Comparison of ENCODE assay signal across 2 cellular contexts in the genomic region with DNA sequence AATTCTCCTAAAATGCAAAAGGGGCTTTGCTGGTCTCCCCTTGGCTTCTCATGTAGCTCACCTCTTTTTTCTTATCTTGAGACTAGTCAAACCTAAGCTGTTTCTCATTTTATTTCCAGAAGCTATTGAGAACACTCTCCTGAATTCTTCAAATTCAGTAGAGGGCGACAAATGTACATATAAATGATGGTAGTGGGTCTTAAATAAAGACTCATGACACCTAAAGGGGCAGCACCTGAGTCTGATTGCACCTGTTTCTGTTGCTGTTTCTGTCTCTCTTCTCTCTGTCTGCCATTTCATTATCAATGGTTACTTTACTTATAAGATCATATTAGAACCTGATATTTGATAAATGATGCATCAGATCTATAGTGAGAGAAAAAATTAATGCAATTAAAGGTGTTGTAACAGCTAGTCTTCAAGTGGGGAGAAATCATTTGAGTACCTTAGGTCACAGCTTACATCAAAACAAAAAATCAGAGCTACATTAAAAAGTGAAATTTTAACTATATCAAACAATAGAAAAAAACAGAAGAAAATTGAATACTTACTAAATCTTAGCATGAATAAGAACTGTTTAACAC.
TF ChIP-seq lines count a peak whose summit lies in the region.

No MANE protein-coding gene starts in this region.

TF ChIP-seq in HCT116, 20 proteins besides CTCF, POLR2A, EP300 and RAD21:
- TF ChIP-seq, protein P1, sequence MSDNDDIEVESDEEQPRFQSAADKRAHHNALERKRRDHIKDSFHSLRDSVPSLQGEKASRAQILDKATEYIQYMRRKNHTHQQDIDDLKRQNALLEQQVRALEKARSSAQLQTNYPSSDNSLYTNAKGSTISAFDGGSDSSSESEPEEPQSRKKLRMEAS (IDR thresholded peaks at IDR 0.05) = no peak
- TF ChIP-seq EZH2phosphoT487 (IDR thresholded peaks at IDR 0.05; ENCODE audit: borderline replicate concordance) (no peak), YY1 (IDR thresholded peaks at IDR 0.05; ENCODE audit: extremely low read depth, insufficient replicate concordance, low read depth, low read length) (no peak), POLR2AphosphoS5 (IDR thresholded peaks at IDR 0.05; ENCODE audit: low read depth, low read length) (no peak), EZH2 (IDR thresholded peaks at IDR 0.05) (no peak), CBX3 (IDR thresholded peaks at IDR 0.05; ENCODE audit: low read depth) (no peak), SIN3A (IDR thresholded peaks at IDR 0.05; ENCODE audit: low read depth) (no peak), SRF (IDR thresholded peaks at IDR 0.05; ENCODE audit: low read depth) (no peak), JUND (IDR thresholded peaks at IDR 0.05) (no peak), ELF1 (IDR thresholded peaks at IDR 0.05; ENCODE audit: borderline replicate concordance, low read depth) (no peak), TCF7L2 (IDR thresholded peaks at IDR 0.05; ENCODE audit: borderline replicate concordance, extremely low read depth, insufficient read depth, insufficient read length) (no peak), SP1 (IDR thresholded peaks at IDR 0.05; ENCODE audit: low read depth) (no peak), ZNF274 (IDR thresholded peaks at IDR 0.05; ENCODE audit: low read depth, low read length) (no peak), ZBTB33 (IDR thresholded peaks at IDR 0.05; ENCODE audit: extremely low read depth, insufficient replicate concordance, low read length) (no peak), REST (IDR thresholded peaks at IDR 0.05; ENCODE audit: low read depth) (no peak), EGR1 (IDR thresholded peaks at IDR 0.05; ENCODE audit: low read depth) (no peak), CEBPB (IDR thresholded peaks at IDR 0.05; ENCODE audit: low read depth) (no peak), ZFX (IDR thresholded peaks at IDR 0.05) (no peak), ATF3 (IDR thresholded peaks at IDR 0.05) (no peak), FOSL1 (IDR thresholded peaks at IDR 0.05; ENCODE audit: low read depth) (no peak)

TF ChIP-seq in GM12878, 131 proteins besides CTCF, POLR2A, EP300 and RAD21:
- no peak for TF ChIP-seq TCF12 (IDR thresholded peaks at IDR 0.05; ENCODE audit: low read depth, low read length)
- TF ChIP-seq, protein P2, sequence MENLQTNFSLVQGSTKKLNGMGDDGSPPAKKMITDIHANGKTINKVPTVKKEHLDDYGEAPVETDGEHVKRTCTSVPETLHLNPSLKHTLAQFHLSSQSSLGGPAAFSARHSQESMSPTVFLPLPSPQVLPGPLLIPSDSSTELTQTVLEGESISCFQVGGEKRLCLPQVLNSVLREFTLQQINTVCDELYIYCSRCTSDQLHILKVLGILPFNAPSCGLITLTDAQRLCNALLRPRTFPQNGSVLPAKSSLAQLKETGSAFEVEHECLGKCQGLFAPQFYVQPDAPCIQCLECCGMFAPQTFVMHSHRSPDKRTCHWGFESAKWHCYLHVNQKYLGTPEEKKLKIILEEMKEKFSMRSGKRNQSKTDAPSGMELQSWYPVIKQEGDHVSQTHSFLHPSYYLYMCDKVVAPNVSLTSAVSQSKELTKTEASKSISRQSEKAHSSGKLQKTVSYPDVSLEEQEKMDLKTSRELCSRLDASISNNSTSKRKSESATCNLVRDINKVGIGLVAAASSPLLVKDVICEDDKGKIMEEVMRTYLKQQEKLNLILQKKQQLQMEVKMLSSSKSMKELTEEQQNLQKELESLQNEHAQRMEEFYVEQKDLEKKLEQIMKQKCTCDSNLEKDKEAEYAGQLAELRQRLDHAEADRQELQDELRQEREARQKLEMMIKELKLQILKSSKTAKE (IDR thresholded peaks at IDR 0.05; ENCODE audit: low read depth, poor library complexity, severe bottlenecking) = peak; percentile 27
- TF ChIP-seq SMC3 (IDR thresholded peaks at IDR 0.05; ENCODE audit: borderline replicate concordance, low read length) = peak; percentile 79
